Comparison of ENCODE assay signal across 21 cellular contexts in the genomic region with DNA sequence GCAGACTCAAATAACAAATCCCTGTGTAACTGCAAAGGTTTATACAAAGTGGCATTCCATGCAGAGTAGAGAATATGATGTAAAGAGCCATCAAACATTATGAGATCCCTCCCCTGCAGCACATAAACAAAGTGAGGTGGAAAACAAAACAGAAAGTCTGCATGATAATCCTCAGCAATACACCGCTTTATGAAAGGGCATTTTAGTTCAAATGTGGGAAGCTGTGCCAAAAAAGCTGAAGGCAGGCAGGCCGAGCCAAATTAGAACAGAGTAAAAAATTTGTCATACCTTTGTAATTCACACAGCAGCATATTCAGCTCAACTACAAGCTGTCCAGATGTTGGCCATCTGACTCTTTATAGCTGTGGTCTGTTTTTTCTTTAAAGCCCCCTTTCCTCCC.
DNase-seq lines count a peak whose midpoint lies in the region; ATAC-seq and TF ChIP-seq lines count a peak whose summit lies in the region.
"Had no signal": no experiment of that assay in that cellular context is flagged by ENCODE, and none has a peak within 500 bp of the region (broad histone marks: within the 10 kb centered on the region; RNA-seq: fewer than 3 reads in every experiment).

No MANE protein-coding gene starts in this region.

- H3K27ac ChIP-seq in DND-41 (ENCODE audit: low read length) (no peak overlapping the region), uterus (no peak overlapping the region)
- H3K27ac ChIP-seq in CD4-positive, alpha-beta T cell (ENCODE audit: low read depth, low read length) = no peak overlapping the region
- H3K27ac ChIP-seq: epithelial cell of prostate had no signal

- no peaks in the 10 kb centered on the region for H3K36me3 Mint-ChIP-seq in CD4-positive, alpha-beta T cell (ENCODE audit: low read depth)
- no peaks in the 10 kb centered on the region for H3K36me3 Mint-ChIP-seq in stimulated activated naive B cell treated with anti-CD40 and anti-IgM and Interleukin-4, amounts not matched to agents 10 μg/mL and 1 μg/mL and 100 μg/mL, for 72 hours
- H3K36me3 Mint-ChIP-seq: naive thymus-derived CD8-positive, alpha-beta T cell had no signal

- no peak for DNase-seq in DND-41
- DNase-seq in HFF-Myc (ENCODE audit: extremely low read depth, low read depth) = peak; percentile 44
- DNase-seq in cardiac fibroblast (ENCODE audit: low read depth in 2 of 2) = peak; percentile 25 to 39
- peak; percentile 3 for DNase-seq in left kidney (ENCODE audit: low read depth, low spot score)
- DNase-seq in CD4-positive, alpha-beta T cell = no peak
- DNase-seq in stimulated activated naive B cell treated with anti-CD40 and anti-IgM and Interleukin-4, amounts not matched to agents 10 μg/mL and 1 μg/mL and 100 μg/mL, for 72 hours = no peak
- DNase-seq in uterus = no peak
- DNase-seq in NCI-H446 treated with DMSO at 0.1 percent for 48 hours (lab: John Stamatoyannopoulos, UW) = no peak
- DNase-seq: activated CD4-positive, alpha-beta T cell treated with anti-CD3 and anti-CD28 coated beads, Interleukin-2, amount 10 ng/mL, durations not matched to agents 7 days and 5 days; activated CD8-positive, alpha-beta memory T cell treated with anti-CD3 and anti-CD28 coated beads, Interleukin-2, amount 50 U/mL, for 48 hours; aorta; BE2C; Calu3; cortex of kidney; GF-D8; mesenchymal stem cell; naive thymus-derived CD8-positive, alpha-beta T cell; NCI-H2029; NCI-H446; posterior cingulate gyrus had no signal

- H3K4me2 ChIP-seq in DND-41 (ENCODE audit: insufficient read depth, low read length) = no peak overlapping the region

- H3K27me3 Mint-ChIP-seq in CD4-positive, alpha-beta T cell = peaks cover 13% of the 10 kb centered on the region
- H3K27me3 Mint-ChIP-seq in stimulated activated naive B cell treated with anti-CD40 and anti-IgM and Interleukin-4, amounts not matched to agents 10 μg/mL and 1 μg/mL and 100 μg/mL, for 72 hours = peaks cover 0 to 2% of the 10 kb centered on the region in 2 donors

- no peak overlapping the region for H3K4me3 Mint-ChIP-seq in CD4-positive, alpha-beta T cell
- H3K4me3 Mint-ChIP-seq in stimulated activated naive B cell treated with anti-CD40 and anti-IgM and Interleukin-4, amounts not matched to agents 10 μg/mL and 1 μg/mL and 100 μg/mL, for 72 hours = no peak overlapping the region
- H3K4me3 Mint-ChIP-seq: activated CD4-positive, alpha-beta T cell treated with anti-CD3 and anti-CD28 coated beads, Interleukin-2, amount 10 ng/mL, durations not matched to agents 7 days and 5 days; naive thymus-derived CD8-positive, alpha-beta T cell had no signal

- H3K79me2 ChIP-seq in DND-41 (ENCODE audit: insufficient read depth, low read length) = no peaks in the 10 kb centered on the region

- H3K27me3 ChIP-seq in DND-41 (ENCODE audit: insufficient read depth, low read length, poor library complexity) (no peaks in the 10 kb centered on the region), uterus (no peaks in the 10 kb centered on the region)
- no peaks in the 10 kb centered on the region for H3K27me3 ChIP-seq in CD4-positive, alpha-beta T cell (ENCODE audit: control insufficient read depth, insufficient read depth, low read length)
- H3K27me3 ChIP-seq: BE2C had no signal

- H3K36me3 ChIP-seq in DND-41 (ENCODE audit: insufficient read depth, low read length) (no peaks in the 10 kb centered on the region), uterus (no peaks in the 10 kb centered on the region)
- H3K36me3 ChIP-seq: BE2C had no signal

- POLR2A ChIA-PET in CD4-positive, alpha-beta T cell (lab: Charles Lee) = no interaction called here

- H2AFZ ChIP-seq in DND-41 (ENCODE audit: low read depth, low read length) = no peak overlapping the region

- intact Hi-C loops in CD4-positive, alpha-beta T cell (cut with DNase I, micrococcal nuclease) = no loop called here
- intact Hi-C loops in uterus (cut with DNase I; ENCODE audit: low total_unique reads) = no loop called here

- no peak for TF ChIP-seq CTCF in DND-41 (IDR thresholded peaks at IDR 0.05; ENCODE audit: borderline replicate concordance, extremely low read depth, low read length, poor library complexity, severe bottlenecking)
- no peak for TF ChIP-seq CTCF in HFF-Myc (IDR thresholded peaks at IDR 0.05; ENCODE audit: low read depth, low read length, missing control alignments)
- no peak for TF ChIP-seq CTCF in cardiac fibroblast (IDR thresholded peaks at IDR 0.05; ENCODE audit: low read depth, low read length)
- no peak for TF ChIP-seq CTCF in CD4-positive, alpha-beta T cell (IDR thresholded peaks at IDR 0.05)
- TF ChIP-seq CTCF in uterus (IDR thresholded peaks at IDR 0.05) = no peak

- TF ChIP-seq POLR2A in uterus (IDR thresholded peaks at IDR 0.05) = no peak

- H3K9me3 ChIP-seq in DND-41 (ENCODE audit: insufficient read depth, low read length, severe bottlenecking) (no peaks in the 10 kb centered on the region), uterus (no peaks in the 10 kb centered on the region)
- no peaks in the 10 kb centered on the region for H3K9me3 ChIP-seq in CD4-positive, alpha-beta T cell (ENCODE audit: control insufficient read depth, low read length)
- H3K9me3 ChIP-seq: BE2C had no signal

- no peak overlapping the region for H3K27ac Mint-ChIP-seq in CD4-positive, alpha-beta T cell
- H3K27ac Mint-ChIP-seq in stimulated activated naive B cell treated with anti-CD40 and anti-IgM and Interleukin-4, amounts not matched to agents 10 μg/mL and 1 μg/mL and 100 μg/mL, for 72 hours = no peak overlapping the region
- H3K27ac Mint-ChIP-seq: activated CD4-positive, alpha-beta T cell treated with anti-CD3 and anti-CD28 coated beads, Interleukin-2, amount 10 ng/mL, durations not matched to agents 7 days and 5 days; naive thymus-derived CD8-positive, alpha-beta T cell had no signal

- no peaks in the 10 kb centered on the region for H3K9me3 Mint-ChIP-seq in CD4-positive, alpha-beta T cell
- peaks cover 0 to 3% of the 10 kb centered on the region in 2 donors for H3K9me3 Mint-ChIP-seq in stimulated activated naive B cell treated with anti-CD40 and anti-IgM and Interleukin-4, amounts not matched to agents 10 μg/mL and 1 μg/mL and 100 μg/mL, for 72 hours
- H3K9me3 Mint-ChIP-seq: activated CD4-positive, alpha-beta T cell treated with anti-CD3 and anti-CD28 coated beads, Interleukin-2, amount 10 ng/mL, durations not matched to agents 7 days and 5 days; naive thymus-derived CD8-positive, alpha-beta T cell had no signal

- CTCF ChIA-PET in CD4-positive, alpha-beta T cell (lab: Charles Lee) = interaction anchor here (1.6 kb wide), 1 partner anchor 12 kb away, joined by 5 read pairs; no protein-coding TSS in a partner anchor

- H4K20me1 ChIP-seq in DND-41 (ENCODE audit: insufficient read depth, low read length) = no peaks in the 10 kb centered on the region

- peak; percentile 35; the same call in 2 of the 3 replicates for ATAC-seq in DND-41 (ENCODE audit: insufficient read depth, low read depth)
- no peak for ATAC-seq in CD4-positive, alpha-beta T cell (ENCODE audit: poor library complexity)
- no peak for ATAC-seq in stimulated activated naive B cell treated with anti-CD40 and anti-IgM and Interleukin-4, amounts not matched to agents 10 μg/mL and 1 μg/mL and 100 μg/mL, for 72 hours (replicated peaks)
- ATAC-seq: naive thymus-derived CD8-positive, alpha-beta T cell had no signal

- H3K4me1 Mint-ChIP-seq in CD4-positive, alpha-beta T cell (ENCODE audit: low read depth) = no peaks in the 10 kb centered on the region
- H3K4me1 Mint-ChIP-seq in stimulated activated naive B cell treated with anti-CD40 and anti-IgM and Interleukin-4, amounts not matched to agents 10 μg/mL and 1 μg/mL and 100 μg/mL, for 72 hours = no peaks in the 10 kb centered on the region
- H3K4me1 Mint-ChIP-seq: naive thymus-derived CD8-positive, alpha-beta T cell had no signal

- H3K4me3 ChIP-seq in DND-41 (ENCODE audit: low read depth in 1 of 2, low read length in 2 of 2) (no peak overlapping the region), HFF-Myc (replicated peaks; ENCODE audit: low read depth, low read length) (no peak overlapping the region), cardiac fibroblast (replicated peaks in 1 of 2; ENCODE audit: low read depth in 2 of 2, low read length in 2 of 2) (no peak overlapping the region), uterus (no peak overlapping the region)

- no peak overlapping the region for H3K9ac ChIP-seq in DND-41 (ENCODE audit: low read depth, low read length)

- H3K4me1 ChIP-seq in DND-41 (ENCODE audit: insufficient read depth, low read length) (peaks cover 14% of the 10 kb centered on the region), uterus (no peaks in the 10 kb centered on the region)
- H3K4me1 ChIP-seq: BE2C had no signal

Comparison
In these comparisons a context has a peak if more than half of its experiments do, and no peak if none do; other contexts are left out.
1. DNase-seq: peak in HFF-Myc (single experiment), cardiac fibroblast (2 of 2) and left kidney (single experiment); none in DND-41 (single experiment), CD4-positive, alpha-beta T cell (0 of 10), stimulated activated naive B cell treated with anti-CD40 and anti-IgM and Interleukin-4, amounts not matched to agents 10 μg/mL and 1 μg/mL and 100 μg/mL, for 72 hours (single experiment), uterus (0 of 2) and NCI-H446 treated with DMSO at 0.1 percent for 48 hours (single experiment).